Comparison of ENCODE assay signal across 18 cellular contexts in the genomic region with DNA sequence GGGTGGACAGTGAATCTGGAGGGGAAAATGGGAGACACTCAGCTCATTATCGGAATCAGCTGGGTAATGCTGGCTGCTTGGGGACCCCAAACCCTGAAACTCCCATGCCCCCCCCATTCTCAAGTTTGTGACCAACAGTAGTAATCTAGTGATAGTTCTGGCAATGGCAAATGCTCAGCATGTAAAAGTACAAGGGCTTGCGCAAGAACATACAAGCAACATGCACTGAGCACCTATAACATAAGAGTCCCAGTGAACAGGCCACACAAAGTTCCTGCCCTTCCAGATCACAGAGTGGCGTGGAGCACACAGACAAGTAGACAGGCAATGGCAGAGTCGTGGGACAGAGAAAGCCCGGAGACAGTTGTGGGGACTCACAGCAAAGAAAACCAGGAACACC.
DNase-seq lines count a peak whose midpoint lies in the region; ATAC-seq, FAIRE-seq and TF ChIP-seq lines count a peak whose summit lies in the region.
"Had no signal": no experiment of that assay in that cellular context is flagged by ENCODE, and none has a peak within 500 bp of the region (broad histone marks: within the 10 kb centered on the region; RNA-seq: fewer than 3 reads in every experiment).

No MANE protein-coding gene starts in this region.

- no peak overlapping the region for H2BK15ac ChIP-seq in IMR-90 (ENCODE audit: low read depth, low read length)
- H2BK15ac ChIP-seq in H1 (ENCODE audit: low read length) = no peak overlapping the region

- BruUV-seq in IMR-90 (replicated peaks; lab: Mats Ljungman, UMichigan) = no TSS peak

- no peaks in the 10 kb centered on the region for H3K23me2 ChIP-seq in H1 (ENCODE audit: low read depth, low read length)

- dilution Hi-C loops in IMR-90 (cut with HindIII; ENCODE audit: low sequenced_read_pairs, unreplicated experiment) = no loop called here

- H2AFZ ChIP-seq in IMR-90 (replicated peaks; ENCODE audit: low read length, poor library complexity) (no peak overlapping the region), H1 (ENCODE audit: low read length) (no peak overlapping the region; the same call in 1 of the 2 replicates)

- no peaks in the 10 kb centered on the region for H3K79me1 ChIP-seq in IMR-90 (ENCODE audit: low read depth in 1 of 2, low read length in 2 of 2)
- H3K79me1 ChIP-seq in H1 (ENCODE audit: low read depth, low read length) = no peaks in the 10 kb centered on the region

- no peaks in the 10 kb centered on the region for H3K9me1 ChIP-seq in IMR-90 (ENCODE audit: insufficient read depth, low read length)

- H2BK5ac ChIP-seq in IMR-90 (ENCODE audit: low read depth, low read length, poor library complexity, severe bottlenecking) = no peak overlapping the region
- peak overlapping the region; percentile 45; the same call in 1 of the 2 replicates for H2BK5ac ChIP-seq in H1 (ENCODE audit: low read depth, low read length)

- no peak for FAIRE-seq in H1 (lab: Jason Lieb, UNC)
- FAIRE-seq: G401.6 had no signal

- WGBS in IMR-90 (ENCODE audit: extremely low coverage in 2 of 2, insufficient read length in 1 of 2), 2 experiments = no CpG with 5 or more reads among the region's 5 CpGs
- WGBS in H1 (ENCODE audit: extremely low coverage in 1 of 2, insufficient coverage in 1 of 2, insufficient read length in 1 of 2, insufficient replicate concordance in 2 of 2, low coverage in 1 of 2, low lambda C conversion rate in 2 of 2, missing lambda C conversion rate in 1 of 2), 2 experiments = 96% methylated on average over 5 of the region's 5 CpGs; no CpG with 5 or more reads in 1 of the 2 experiments

- POLR2A ChIA-PET in IMR-90 (lab: Charles Lee; ENCODE audit: unreplicated experiment) = no interaction called here
- POLR2A ChIA-PET in H1 (lab: Charles Lee; ENCODE audit: partially characterized antibody) = interaction anchor here (0.6 to 1.8 kb wide), 4 partner anchors 11 to 108 kb away, joined by 3 to 5 read pairs (median 5); no protein-coding TSS in a partner anchor

- H3K14ac ChIP-seq in IMR-90 (replicated peaks; ENCODE audit: low read depth, low read length) (no peak overlapping the region), H1 (ENCODE audit: insufficient read length) (no peak overlapping the region)

- H3K18ac ChIP-seq in IMR-90 (ENCODE audit: low read depth, low read length) = no peak overlapping the region
- peak overlapping the region; percentile 14; the same call in 1 of the 2 replicates for H3K18ac ChIP-seq in H1 (ENCODE audit: extremely low read depth, low read length)

- no peak overlapping the region for H3K4ac ChIP-seq in IMR-90 (ENCODE audit: low read depth, low read length)
- H3K4ac ChIP-seq in H1 (replicated peaks; ENCODE audit: insufficient read length, low read depth, low read length) = no peak overlapping the region

- H3K79me2 ChIP-seq in H1 (ENCODE audit: control insufficient read depth in 1 of 2, insufficient read depth in 2 of 2, low read length in 2 of 2) = no peaks in the 10 kb centered on the region

- no peak for DNase-seq in cardiac muscle cell (ENCODE audit: low read depth in 1 of 2, low spot score in 1 of 2)
- DNase-seq in left cardiac atrium = no peak
- no peak for DNase-seq in IMR-90
- DNase-seq in H1 (ENCODE audit: low read depth in 1 of 2, low spot score in 2 of 2) = no peak
- no peak for DNase-seq in NCI-H2196 treated with DMSO at 0.1 percent for 48 hours (lab: John Stamatoyannopoulos, UW; ENCODE audit: unreplicated experiment)
- DNase-seq: Calu3; CD4-positive, alpha-beta T cell; DND-41; Karpas-422; MM.1S; NCI-H187; NCI-H510A; PC-3 had no signal

- H4K91ac ChIP-seq in IMR-90 (ENCODE audit: insufficient read depth, low read depth, low read length) = no peak overlapping the region
- H4K91ac ChIP-seq in H1 (replicated peaks; ENCODE audit: insufficient read length, low read length) = no peak overlapping the region

- H4K8ac ChIP-seq in IMR-90 (ENCODE audit: low read depth in 2 of 2, low read length in 2 of 2) = no peak overlapping the region
- H4K8ac ChIP-seq in H1 (ENCODE audit: extremely low read depth, insufficient read depth, low read length) = no peak overlapping the region; the same call in 1 of the 2 replicates

- H2BK120ac ChIP-seq in IMR-90 (ENCODE audit: low read depth, low read length) (no peak overlapping the region), H1 (replicated peaks; ENCODE audit: low read depth, low read length) (no peak overlapping the region)

- TF ChIP-seq RAD21 in IMR-90 (IDR thresholded peaks at IDR 0.05; ENCODE audit: low read length) = no peak
- TF ChIP-seq RAD21 in H1 (IDR thresholded peaks at IDR 0.05 in 1 of 2, conservative IDR thresholded peaks at IDR 0.05 in 1 of 2; ENCODE audit: low read depth in 2 of 2, low read length in 2 of 2) = no peak

- CTCF ChIA-PET in IMR-90 (lab: Yijun Ruan, JAX) = no interaction called here
- CTCF ChIA-PET in H1 (lab: Charles Lee; ENCODE audit: partially characterized antibody) = interaction anchor here (0.6 to 5.5 kb wide), 15 partner anchors 12 to 1845 kb away, joined by 3 to 35 read pairs (median 5); no protein-coding TSS in a partner anchor

- no peak overlapping the region for H2BK20ac ChIP-seq in IMR-90 (ENCODE audit: low read depth, low read length)
- H2BK20ac ChIP-seq in H1 (ENCODE audit: low read length) = peak overlapping the region; percentile 49; the same call in 1 of the 2 replicates

- H3K4me3 ChIP-seq in cardiac muscle cell = no peak overlapping the region
- no peak overlapping the region for H3K4me3 ChIP-seq in IMR-90 (ENCODE audit: insufficient read depth, low read depth, low read length)
- no peak overlapping the region for H3K4me3 ChIP-seq in H1 (ENCODE audit: extremely low read depth in 1 of 4, insufficient read depth in 2 of 4, low read depth in 3 of 4, low read length in 4 of 4)
- H3K4me3 ChIP-seq in skeletal muscle tissue (ENCODE audit: low read length in 3 of 3) = peak overlapping the region in 1 of 3 donors; percentile 30
- H3K4me3 ChIP-seq: SJSA1 had no signal

- H3K36me3 ChIP-seq in cardiac muscle cell = no peaks in the 10 kb centered on the region
- H3K36me3 ChIP-seq in IMR-90 (ENCODE audit: control insufficient read depth, insufficient read depth, low read length) = no peaks in the 10 kb centered on the region
- H3K36me3 ChIP-seq in H1 (ENCODE audit: control insufficient read depth in 2 of 4, insufficient read depth in 4 of 4, low read length in 3 of 4) = no peaks in the 10 kb centered on the region
- no peaks in the 10 kb centered on the region for H3K36me3 ChIP-seq in skeletal muscle tissue (ENCODE audit: control insufficient read depth in 3 of 3, insufficient read depth in 3 of 3, low read length in 3 of 3)
- H3K36me3 ChIP-seq: SJSA1 had no signal

- H3K4me1 ChIP-seq in cardiac muscle cell (ENCODE audit: low read depth) = peaks cover 29% of the 10 kb centered on the region
- H3K4me1 ChIP-seq in IMR-90 (ENCODE audit: control insufficient read depth, insufficient read depth, low read length) = no peaks in the 10 kb centered on the region
- H3K4me1 ChIP-seq in H1 (replicated peaks in 1 of 4; ENCODE audit: control insufficient read depth in 3 of 4, insufficient read depth in 4 of 4, low read length in 3 of 4) = peaks cover 13 to 23% (median 18%) of the 10 kb centered on the region in 4 experiments
- peaks cover 37 to 43% (median 41%) of the 10 kb centered on the region in 3 donors for H3K4me1 ChIP-seq in skeletal muscle tissue (ENCODE audit: control insufficient read depth in 3 of 3, insufficient read depth in 3 of 3, low read length in 3 of 3)
- H3K4me1 ChIP-seq: SJSA1 had no signal

- in situ Hi-C loops in IMR-90 (cut with MboI; ENCODE audit: low sequenced_read_pairs) = no loop called here

- H3K23ac ChIP-seq in IMR-90 (ENCODE audit: low read depth, low read length) = no peak overlapping the region
- no peak overlapping the region for H3K23ac ChIP-seq in H1 (ENCODE audit: insufficient read length)

- no peak overlapping the region for H2AK5ac ChIP-seq in IMR-90 (ENCODE audit: low read depth, low read length)
- H2AK5ac ChIP-seq in H1 (ENCODE audit: low read depth, low read length) = no peak overlapping the region

- no peak for TF ChIP-seq CTCF in cardiac muscle cell (IDR thresholded peaks at IDR 0.05; ENCODE audit: low read depth, low read length)
- no peak for TF ChIP-seq CTCF in IMR-90 (conservative IDR thresholded peaks at IDR 0.05; ENCODE audit: low read depth, low read length)
- TF ChIP-seq CTCF in H1 (IDR thresholded peaks at IDR 0.05; ENCODE audit: control extremely low read depth in 1 of 3, insufficient read depth in 1 of 3, low read depth in 1 of 3, low read length in 3 of 3) = no peak

- TF ChIP-seq POLR2A in IMR-90 (IDR thresholded peaks at IDR 0.05; ENCODE audit: low read depth, low read length) (no peak), H1 (IDR thresholded peaks at IDR 0.05; ENCODE audit: control extremely low read depth in 1 of 2, low read depth in 2 of 2, low read length in 2 of 2) (no peak)

- H3K4me2 ChIP-seq in IMR-90 (ENCODE audit: low read depth, low read length) = no peak overlapping the region
- H3K4me2 ChIP-seq in H1 (ENCODE audit: insufficient read depth in 1 of 2, low read depth in 2 of 2, low read length in 2 of 2) = no peak overlapping the region

- H2BK12ac ChIP-seq in H1 (ENCODE audit: low read depth, low read length) = peak overlapping the region; percentile 62; the same call in 1 of the 2 replicates

- H3K27ac ChIP-seq in cardiac muscle cell (peak overlapping the region; percentile 30), IMR-90 (ENCODE audit: insufficient read depth, low read length) (no peak overlapping the region), H1 (ENCODE audit: low read depth, low read length) (no peak overlapping the region), skeletal muscle tissue (ENCODE audit: low read depth, low read length) (peak overlapping the region; percentile 87)
- H3K27ac ChIP-seq: RWPE1, SJSA1 had no signal

- TF ChIP-seq EP300 in H1 (IDR thresholded peaks at IDR 0.05; ENCODE audit: borderline replicate concordance in 1 of 2, low read depth in 2 of 2, low read length in 2 of 2) = no peak

- H3K9me3 ChIP-seq in cardiac muscle cell (ENCODE audit: low read depth) (no peaks in the 10 kb centered on the region), IMR-90 (ENCODE audit: control insufficient read depth, insufficient read depth, low read length) (no peaks in the 10 kb centered on the region), H1 (ENCODE audit: insufficient read depth in 2 of 2, low read depth in 1 of 2, low read length in 1 of 2) (no peaks in the 10 kb centered on the region), skeletal muscle tissue (ENCODE audit: control insufficient read depth in 3 of 3, low read length in 3 of 3) (no peaks in the 10 kb centered on the region)
- H3K9me3 ChIP-seq: SJSA1 had no signal

- intact Hi-C loops in left cardiac atrium (cut with DNase I) (no loop called here), IMR-90 (cut with micrococcal nuclease) (loop anchor here (5.0 kb wide), 1 partner anchor 1207 kb away; no protein-coding TSS in a partner anchor)

- H3K56ac ChIP-seq in IMR-90 (ENCODE audit: extremely low read depth, insufficient read depth, low read length) (no peak overlapping the region), H1 (replicated peaks; ENCODE audit: insufficient read length, low read depth, low read length) (no peak overlapping the region)

- H3K27me3 ChIP-seq in cardiac muscle cell = no peaks in the 10 kb centered on the region
- H3K27me3 ChIP-seq in IMR-90 (ENCODE audit: control insufficient read depth, insufficient read depth, low read length) = peaks cover 3% of the 10 kb centered on the region
- H3K27me3 ChIP-seq in H1 (replicated peaks in 1 of 4; ENCODE audit: control insufficient read depth in 3 of 4, extremely low read depth in 1 of 4, insufficient read depth in 3 of 4, low read length in 3 of 4) = no peaks in the 10 kb centered on the region
- no peaks in the 10 kb centered on the region for H3K27me3 ChIP-seq in skeletal muscle tissue (ENCODE audit: control insufficient read depth in 3 of 3, insufficient read depth in 3 of 3, low read length in 3 of 3)

- no peak overlapping the region for H2AK9ac ChIP-seq in IMR-90 (replicated peaks; ENCODE audit: low read depth, low read length, poor library complexity)

- H3K9ac ChIP-seq in IMR-90 (ENCODE audit: low read depth, low read length) (no peak overlapping the region), H1 (replicated peaks in 1 of 4; ENCODE audit: extremely low read depth in 1 of 4, low read depth in 3 of 4, low read length in 3 of 4) (no peak overlapping the region), skeletal muscle tissue (ENCODE audit: low read depth in 1 of 3, low read length in 3 of 3) (peak overlapping the region; percentile 4 to 26 (median 16))

- no peak overlapping the region for H4K5ac ChIP-seq in IMR-90 (ENCODE audit: low read depth, low read length)
- H4K5ac ChIP-seq in H1 (ENCODE audit: insufficient read length, low read depth, low read length) = no peak overlapping the region

- H4K20me1 ChIP-seq in IMR-90 (ENCODE audit: insufficient read depth, low read length) (no peaks in the 10 kb centered on the region), H1 (replicated peaks in 1 of 2; ENCODE audit: control insufficient read depth in 1 of 2, insufficient read depth in 2 of 2, low read length in 2 of 2) (no peaks in the 10 kb centered on the region)

- ATAC-seq in left cardiac atrium (no peak), IMR-90 (ENCODE audit: low read depth) (no peak), HG03571 (IDR thresholded peaks at IDR 0.05; ENCODE audit: unreplicated experiment) (no peak)
- ATAC-seq: PC-3 had no signal

Comparison
In these comparisons a context has a peak if more than half of its experiments do, and no peak if none do; other contexts are left out.
1. H3K27ac ChIP-seq: peak in cardiac muscle cell (single experiment) and skeletal muscle tissue (single experiment); none in IMR-90 (single experiment) and H1 (single experiment).
2. H3K9ac ChIP-seq: peak in skeletal muscle tissue (3 of 3); none in IMR-90 (single experiment) and H1 (0 of 4).